9 cellular contexts compared by ENCODE assay signal in genomic region chr11:74783241-74783871, GRCh38. TPM values are rescaled to one million over a fixed set of nuclear protein-coding genes. Genes with fewer than 3 reads are reported as not detected.
DNase-seq lines count a peak whose midpoint lies in the region; FAIRE-seq and TF ChIP-seq lines count a peak whose summit lies in the region.
"Had no signal": no experiment of that assay in that cellular context is flagged by ENCODE, and none has a peak within 500 bp of the region (broad histone marks: within the 10 kb centered on the region; RNA-seq: fewer than 3 reads in every experiment).

No MANE protein-coding gene starts in this region.

- peak; percentile 89 for FAIRE-seq in GM12891 (lab: Jason Lieb, UNC)

- H3K9ac ChIP-seq in GM23248 = peak overlapping the region; percentile 24; the same call in 1 of the 2 replicates
- no peak overlapping the region for H3K9ac ChIP-seq in neural progenitor cell

- H3K79me2 ChIP-seq in GM23248 (ENCODE audit: insufficient read depth) = peaks cover 96% of the 10 kb centered on the region
- peaks cover 68% of the 10 kb centered on the region for H3K79me2 ChIP-seq in neural progenitor cell (ENCODE audit: low read depth)

- H3K9me3 Mint-ChIP-seq in chondrocyte (ENCODE audit: low read depth) (no peaks in the 10 kb centered on the region), neural progenitor cell (no peaks in the 10 kb centered on the region)
- H3K9me3 Mint-ChIP-seq: neural crest cell had no signal

- H3K9me3 ChIP-seq in GM23248 (ENCODE audit: low read depth) (no peaks in the 10 kb centered on the region), neural progenitor cell (ENCODE audit: low read depth) (no peaks in the 10 kb centered on the region), SJCRH30 (replicated peaks) (no peaks in the 10 kb centered on the region)

- H3K4me1 Mint-ChIP-seq in chondrocyte (ENCODE audit: low read depth) (peaks cover 21% of the 10 kb centered on the region), neural progenitor cell (peaks cover 3% of the 10 kb centered on the region)

- 0 out of 2 replicates have a peak, but pooled peaks cover 6% of the 10 kb centered on the region for H4K20me1 ChIP-seq in GM23248 (ENCODE audit: insufficient read depth)
- peaks cover 31% of the 10 kb centered on the region for H4K20me1 ChIP-seq in neural progenitor cell (ENCODE audit: low read depth)

- in situ Hi-C loops in GM23248 (cut with MboI) = no loop called here

- H3K27me3 Mint-ChIP-seq in chondrocyte (ENCODE audit: low read depth) = no peaks in the 10 kb centered on the region
- H3K27me3 Mint-ChIP-seq in neural progenitor cell (ENCODE audit: insufficient read depth, low read depth) = no peaks in the 10 kb centered on the region

- H3K4me2 ChIP-seq in GM23248 (ENCODE audit: unreplicated experiment) = peak overlapping the region; percentile 73
- no peak overlapping the region for H3K4me2 ChIP-seq in neural progenitor cell

- H3K4me1 ChIP-seq in GM23248 (ENCODE audit: insufficient read depth) (peaks cover 30% of the 10 kb centered on the region), neural progenitor cell (no peaks in the 10 kb centered on the region), SJCRH30 (peaks cover 9% of the 10 kb centered on the region; the same call in 1 of the 2 replicates)

- no peaks in the 10 kb centered on the region for H3K27me3 ChIP-seq in GM23248 (replicated peaks; ENCODE audit: insufficient read depth)
- H3K27me3 ChIP-seq in neural progenitor cell = no peaks in the 10 kb centered on the region
- no peaks in the 10 kb centered on the region for H3K27me3 ChIP-seq in SJCRH30

- H3K36me3 ChIP-seq in GM23248 (ENCODE audit: low read depth) (no peaks in the 10 kb centered on the region), neural progenitor cell (no peaks in the 10 kb centered on the region), SJCRH30 (0 out of 2 replicates have a peak, but pooled peaks cover 3% of the 10 kb centered on the region)

- TF ChIP-seq POLR2A in GM12891 (IDR thresholded peaks at IDR 0.05; ENCODE audit: low read depth, low read length) = no peak
- no peak for TF ChIP-seq POLR2A in NB4 (IDR thresholded peaks at IDR 0.05; ENCODE audit: extremely low read depth, insufficient read length)

- H3K27ac ChIP-seq in GM23248 (peak overlapping the region; percentile 48), neural progenitor cell (no peak overlapping the region), SJCRH30 (no peak overlapping the region)

- H3F3A ChIP-seq in GM23248 (ENCODE audit: insufficient read depth) (peaks cover 11% of the 10 kb centered on the region), neural progenitor cell (ENCODE audit: low read depth) (no peaks in the 10 kb centered on the region)

- no peak overlapping the region for H2AFZ ChIP-seq in GM23248
- no peak overlapping the region for H2AFZ ChIP-seq in neural progenitor cell (replicated peaks)

- no peaks in the 10 kb centered on the region for H3K9me2 ChIP-seq in GM23248 (ENCODE audit: insufficient read depth)

- H3K4me3 Mint-ChIP-seq in chondrocyte (ENCODE audit: unreplicated experiment) (no peak overlapping the region), neural progenitor cell (no peak overlapping the region)
- H3K4me3 Mint-ChIP-seq: neural crest cell had no signal

- WGBS in GM23248 (ENCODE audit: low coverage in 1 of 2, low lambda C conversion rate in 2 of 2, missing lambda C conversion rate in 2 of 2), 2 experiments = 40 to 43% methylated on average over 2 of the region's 2 CpGs

- H3K4me3 ChIP-seq in GM23248 (peak overlapping the region; percentile 44), NB4 (ENCODE audit: low read depth, low read length) (no peak overlapping the region), neural progenitor cell (no peak overlapping the region), SJCRH30 (no peak overlapping the region)

- no peaks in the 10 kb centered on the region for H3K36me3 Mint-ChIP-seq in chondrocyte (ENCODE audit: low read depth)
- no peaks in the 10 kb centered on the region for H3K36me3 Mint-ChIP-seq in neural progenitor cell

- TF ChIP-seq CTCF in NB4 (IDR thresholded peaks at IDR 0.05; ENCODE audit: low read depth, low read length) (no peak), chondrocyte (IDR thresholded peaks at IDR 0.05) (no peak), neural progenitor cell (IDR thresholded peaks at IDR 0.05) (no peak)

- H3K27ac Mint-ChIP-seq in chondrocyte (ENCODE audit: unreplicated experiment) = peak overlapping the region; percentile 73
- H3K27ac Mint-ChIP-seq in neural progenitor cell = no peak overlapping the region

- DNase-seq in GM12891 (ENCODE audit: insufficient read length, low spot score) (peak; percentile 18), GM23248 (peak; percentile 79), NB4 (ENCODE audit: low read depth) (peak; percentile 83), chondrocyte (ENCODE audit: low spot score) (no peak), pons (ENCODE audit: low spot score) (peak; percentile 84), neural progenitor cell (ENCODE audit: low spot score) (no peak), iPS-NIHi11 (ENCODE audit: low spot score) (no peak), SJCRH30 (no peak)

TF ChIP-seq in GM12891, 5 proteins besides CTCF, POLR2A, EP300 and RAD21:
- TF ChIP-seq POU2F2 (IDR thresholded peaks at IDR 0.05; ENCODE audit: low read depth, low read length) = no peak
- no peak for TF ChIP-seq POLR2AphosphoS5 (IDR thresholded peaks at IDR 0.05; ENCODE audit: low read depth, low read length)
- no peak for TF ChIP-seq TAF1 (IDR thresholded peaks at IDR 0.05; ENCODE audit: low read depth, low read length)
- TF ChIP-seq SPI1 (IDR thresholded peaks at IDR 0.05; ENCODE audit: low read depth, low read length) = peak; percentile 45
- no peak for TF ChIP-seq PAX5 (IDR thresholded peaks at IDR 0.05; ENCODE audit: insufficient read depth, low read length, severe bottlenecking)

RNA-seq across cellular contexts. Expression of gene RNF169, which starts 34.7 kb away (rescaled TPM):
- 3.2 TPM for polyA plus RNA-seq in GM12891 (2012; ENCODE audit: low read depth, missing spikeins)
- total RNA-seq in GM23248 (2014; rRNA removed; shearing (Covaris generic)) = 11.1 and 15.8 TPM in 2 replicates
- 0.79 and 1.2 TPM in 2 replicates for polyA plus RNA-seq in GM23248 (2016; fragmentation: Nextera tagmentation; extraction: Ambion mirVana)
- 11.8 to 13.2 TPM (median 13.1 TPM) in 3 replicates for total RNA-seq in chondrocyte
- total RNA-seq in neural progenitor cell (ENCODE audit: low replicate concordance) = 22.3 and 30.2 TPM in 2 replicates
- total RNA-seq in SJCRH30 (2014; rRNA removed; shearing (Covaris generic)) = 16.0 and 17.8 TPM in 2 replicates

RNA-seq across cellular contexts. Expression of gene CHRDL2, which starts 52.1 kb away (rescaled TPM):
- polyA plus RNA-seq in GM12891 (2012; ENCODE audit: low read depth, missing spikeins) = not detected
- total RNA-seq in GM23248 (2014; rRNA removed; shearing (Covaris generic)) = not detected in 2 replicates
- polyA plus RNA-seq in GM23248 (2016; fragmentation: Nextera tagmentation; extraction: Ambion mirVana) = not detected in 2 replicates
- total RNA-seq in chondrocyte (not detected in 3 replicates), neural progenitor cell (ENCODE audit: low replicate concordance) (0.06 TPM in 1 of 2 replicates, not detected in the other)
- total RNA-seq in SJCRH30 (2014; rRNA removed; shearing (Covaris generic)) = not detected in 2 replicates

Comparison
In these comparisons a context has a peak if more than half of its experiments do, and no peak if none do; other contexts are left out.
1. DNase-seq: peak in GM12891 (single experiment), GM23248 (single experiment), NB4 (single experiment) and pons (single experiment); none in chondrocyte (single experiment), neural progenitor cell (single experiment), iPS-NIHi11 (single experiment) and SJCRH30 (0 of 2).